Comparison of ENCODE assay signal across 1 cellular context in the genomic region with DNA sequence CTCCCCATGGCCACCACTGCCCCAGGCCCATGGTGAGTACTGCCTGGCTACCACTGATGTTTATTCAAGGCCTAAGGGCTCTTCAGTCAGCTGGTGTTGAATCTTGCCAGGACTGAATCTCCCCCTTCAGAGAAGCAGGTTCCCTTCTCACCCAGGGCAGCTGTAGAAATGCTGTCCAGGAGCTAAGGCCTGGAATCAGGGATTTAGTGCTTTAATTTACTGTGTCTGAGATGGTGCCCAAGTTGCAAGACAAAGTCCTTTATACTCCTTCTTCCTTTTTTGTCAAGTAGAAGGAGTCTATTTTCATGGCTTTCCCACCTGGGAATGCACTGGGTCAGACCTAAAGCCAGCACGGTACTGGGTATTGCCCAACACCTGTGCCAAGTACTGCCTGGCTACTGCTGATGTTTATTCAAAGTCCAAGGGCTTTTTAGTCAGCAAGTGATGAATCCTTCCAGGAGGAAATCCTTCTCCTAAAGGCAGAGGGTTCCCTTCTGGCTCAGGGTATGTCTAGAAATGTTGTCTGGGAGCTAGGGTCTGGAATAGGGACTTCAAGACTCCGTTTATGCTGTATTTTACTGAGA.
TF ChIP-seq lines count a peak whose summit lies in the region.

No MANE protein-coding gene starts in this region.

TF ChIP-seq in HCT116, 20 proteins besides CTCF, POLR2A, EP300 and RAD21:
- TF ChIP-seq ZFX (IDR thresholded peaks at IDR 0.05): 0 out of 2 replicates have a peak, but pooled peaks have one; percentile 16
- TF ChIP-seq, protein P1, sequence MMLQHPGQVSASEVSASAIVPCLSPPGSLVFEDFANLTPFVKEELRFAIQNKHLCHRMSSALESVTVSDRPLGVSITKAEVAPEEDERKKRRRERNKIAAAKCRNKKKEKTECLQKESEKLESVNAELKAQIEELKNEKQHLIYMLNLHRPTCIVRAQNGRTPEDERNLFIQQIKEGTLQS (IDR thresholded peaks at IDR 0.05): no peak
